Comparison of ENCODE assay signal across 1 cellular context in genomic region chrX:111375747-111376146, GRCh38.
TF ChIP-seq lines count a peak whose summit lies in the region.

No MANE protein-coding gene starts in this region.

TF ChIP-seq in K562, 482 proteins besides CTCF, POLR2A, EP300 and RAD21 (continued from another document):
- TF ChIP-seq, protein P1, sequence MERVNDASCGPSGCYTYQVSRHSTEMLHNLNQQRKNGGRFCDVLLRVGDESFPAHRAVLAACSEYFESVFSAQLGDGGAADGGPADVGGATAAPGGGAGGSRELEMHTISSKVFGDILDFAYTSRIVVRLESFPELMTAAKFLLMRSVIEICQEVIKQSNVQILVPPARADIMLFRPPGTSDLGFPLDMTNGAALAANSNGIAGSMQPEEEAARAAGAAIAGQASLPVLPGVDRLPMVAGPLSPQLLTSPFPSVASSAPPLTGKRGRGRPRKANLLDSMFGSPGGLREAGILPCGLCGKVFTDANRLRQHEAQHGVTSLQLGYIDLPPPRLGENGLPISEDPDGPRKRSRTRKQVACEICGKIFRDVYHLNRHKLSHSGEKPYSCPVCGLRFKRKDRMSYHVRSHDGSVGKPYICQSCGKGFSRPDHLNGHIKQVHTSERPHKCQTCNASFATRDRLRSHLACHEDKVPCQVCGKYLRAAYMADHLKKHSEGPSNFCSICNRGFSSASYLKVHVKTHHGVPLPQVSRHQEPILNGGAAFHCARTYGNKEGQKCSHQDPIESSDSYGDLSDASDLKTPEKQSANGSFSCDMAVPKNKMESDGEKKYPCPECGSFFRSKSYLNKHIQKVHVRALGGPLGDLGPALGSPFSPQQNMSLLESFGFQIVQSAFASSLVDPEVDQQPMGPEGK (CRISPR knock-in tag; IDR thresholded peaks at IDR 0.05; ENCODE audit: borderline replicate concordance): no peak
- no peak for TF ChIP-seq U2AF1 (optimal IDR thresholded peaks at IDR 0.05; ENCODE audit: low read depth, low read length)
- 0 out of 2 replicates have a peak, but pooled peaks have one; percentile 37 for TF ChIP-seq ZNF766 (CRISPR knock-in tag; conservative IDR thresholded peaks at IDR 0.05)
- no peak for TF ChIP-seq ZNF121 (CRISPR knock-in tag; conservative IDR thresholded peaks at IDR 0.05)
- no peak for TF ChIP-seq YBX1 (IDR thresholded peaks at IDR 0.05)
- no peak for TF ChIP-seq ZNF197 (CRISPR knock-in tag; IDR thresholded peaks at IDR 0.05; ENCODE audit: low read depth)
- no peak for TF ChIP-seq SREBF1 (IDR thresholded peaks at IDR 0.05; ENCODE audit: borderline replicate concordance, low read depth, low read length)
- TF ChIP-seq MIER1 (IDR thresholded peaks at IDR 0.05; ENCODE audit: low read depth): peak; percentile 72
- TF ChIP-seq BRCA1 (IDR thresholded peaks at IDR 0.05): no peak
- TF ChIP-seq BRCA1 (CRISPR knock-in tag; IDR thresholded peaks at IDR 0.05): no peak
- TF ChIP-seq CREM (IDR thresholded peaks at IDR 0.05; ENCODE audit: low read depth): no peak
- TF ChIP-seq, protein P2, sequence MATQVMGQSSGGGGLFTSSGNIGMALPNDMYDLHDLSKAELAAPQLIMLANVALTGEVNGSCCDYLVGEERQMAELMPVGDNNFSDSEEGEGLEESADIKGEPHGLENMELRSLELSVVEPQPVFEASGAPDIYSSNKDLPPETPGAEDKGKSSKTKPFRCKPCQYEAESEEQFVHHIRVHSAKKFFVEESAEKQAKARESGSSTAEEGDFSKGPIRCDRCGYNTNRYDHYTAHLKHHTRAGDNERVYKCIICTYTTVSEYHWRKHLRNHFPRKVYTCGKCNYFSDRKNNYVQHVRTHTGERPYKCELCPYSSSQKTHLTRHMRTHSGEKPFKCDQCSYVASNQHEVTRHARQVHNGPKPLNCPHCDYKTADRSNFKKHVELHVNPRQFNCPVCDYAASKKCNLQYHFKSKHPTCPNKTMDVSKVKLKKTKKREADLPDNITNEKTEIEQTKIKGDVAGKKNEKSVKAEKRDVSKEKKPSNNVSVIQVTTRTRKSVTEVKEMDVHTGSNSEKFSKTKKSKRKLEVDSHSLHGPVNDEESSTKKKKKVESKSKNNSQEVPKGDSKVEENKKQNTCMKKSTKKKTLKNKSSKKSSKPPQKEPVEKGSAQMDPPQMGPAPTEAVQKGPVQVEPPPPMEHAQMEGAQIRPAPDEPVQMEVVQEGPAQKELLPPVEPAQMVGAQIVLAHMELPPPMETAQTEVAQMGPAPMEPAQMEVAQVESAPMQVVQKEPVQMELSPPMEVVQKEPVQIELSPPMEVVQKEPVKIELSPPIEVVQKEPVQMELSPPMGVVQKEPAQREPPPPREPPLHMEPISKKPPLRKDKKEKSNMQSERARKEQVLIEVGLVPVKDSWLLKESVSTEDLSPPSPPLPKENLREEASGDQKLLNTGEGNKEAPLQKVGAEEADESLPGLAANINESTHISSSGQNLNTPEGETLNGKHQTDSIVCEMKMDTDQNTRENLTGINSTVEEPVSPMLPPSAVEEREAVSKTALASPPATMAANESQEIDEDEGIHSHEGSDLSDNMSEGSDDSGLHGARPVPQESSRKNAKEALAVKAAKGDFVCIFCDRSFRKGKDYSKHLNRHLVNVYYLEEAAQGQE (CRISPR knock-in tag; IDR thresholded peaks at IDR 0.05; ENCODE audit: low read depth): 0 out of 2 replicates have a peak, but pooled peaks have one; percentile 41
- TF ChIP-seq, protein P3, sequence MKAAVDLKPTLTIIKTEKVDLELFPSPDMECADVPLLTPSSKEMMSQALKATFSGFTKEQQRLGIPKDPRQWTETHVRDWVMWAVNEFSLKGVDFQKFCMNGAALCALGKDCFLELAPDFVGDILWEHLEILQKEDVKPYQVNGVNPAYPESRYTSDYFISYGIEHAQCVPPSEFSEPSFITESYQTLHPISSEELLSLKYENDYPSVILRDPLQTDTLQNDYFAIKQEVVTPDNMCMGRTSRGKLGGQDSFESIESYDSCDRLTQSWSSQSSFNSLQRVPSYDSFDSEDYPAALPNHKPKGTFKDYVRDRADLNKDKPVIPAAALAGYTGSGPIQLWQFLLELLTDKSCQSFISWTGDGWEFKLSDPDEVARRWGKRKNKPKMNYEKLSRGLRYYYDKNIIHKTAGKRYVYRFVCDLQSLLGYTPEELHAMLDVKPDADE (conservative IDR thresholded peaks at IDR 0.05; ENCODE audit: control insufficient read depth, low read depth, low read length): no peak
- TF ChIP-seq EHMT2 (IDR thresholded peaks at IDR 0.05): peak; percentile 81; the same call in 1 of the 2 replicates
- no peak for TF ChIP-seq PHF8 (IDR thresholded peaks at IDR 0.05; ENCODE audit: borderline replicate concordance, low read length)
